9 cellular contexts compared by ENCODE assay signal in genomic region chr9:127975376-127976315, GRCh38. TPM values are rescaled to one million over a fixed set of nuclear protein-coding genes. Genes with fewer than 3 reads are reported as not detected.
DNase-seq lines count a peak whose midpoint lies in the region; ATAC-seq, FAIRE-seq and TF ChIP-seq lines count a peak whose summit lies in the region.
"Had no signal": no experiment of that assay in that cellular context is flagged by ENCODE, and none has a peak within 500 bp of the region (broad histone marks: within the 10 kb centered on the region; RNA-seq: fewer than 3 reads in every experiment).

No MANE protein-coding gene starts in this region.

- no peak overlapping the region for H2AFZ ChIP-seq in OCI-LY1 (ENCODE audit: low read length)

- H3K9me3 ChIP-seq in OCI-LY1 (ENCODE audit: low read length), result no peaks in the 10 kb centered on the region
- no peaks in the 10 kb centered on the region for H3K9me3 ChIP-seq in effector memory CD4-positive, alpha-beta T cell (ENCODE audit: control insufficient read depth, low read length)
- no peaks in the 10 kb centered on the region for H3K9me3 ChIP-seq in ovary

- no peak for FAIRE-seq in HTR-8/SVneo (lab: Jason Lieb, UNC)
- FAIRE-seq: endothelial cell of umbilical vein had no signal

- TF ChIP-seq CTCF in C4-2B (conservative IDR thresholded peaks at IDR 0.05) (no peak), OCI-LY1 (IDR thresholded peaks at IDR 0.05; ENCODE audit: low read length) (no peak), ovary (IDR thresholded peaks at IDR 0.05) (no peak)

- H3K4me1 ChIP-seq in OCI-LY1 (ENCODE audit: insufficient read depth, low read length, severe bottlenecking), result peaks cover 84% of the 10 kb centered on the region
- H3K4me1 ChIP-seq in effector memory CD4-positive, alpha-beta T cell (ENCODE audit: control insufficient read depth, insufficient read depth, low read length, poor library complexity, severe bottlenecking), result peaks cover 74% of the 10 kb centered on the region
- peaks cover 70% of the 10 kb centered on the region for H3K4me1 ChIP-seq in ovary (ENCODE audit: insufficient read depth)

- H3K9me2 ChIP-seq in OCI-LY1 (ENCODE audit: low read depth, low read length), result no peaks in the 10 kb centered on the region

- H3F3A ChIP-seq in OCI-LY1 (ENCODE audit: insufficient read depth, low read length), result no peaks in the 10 kb centered on the region

- peaks cover 66% of the 10 kb centered on the region for H3K79me2 ChIP-seq in OCI-LY1 (ENCODE audit: insufficient read depth, low read length)

- intact Hi-C loops in ovary (cut with DNase I), result loop anchor here in 1 of 4 donors (5.0 kb wide), 1 partner anchor 33 kb away; no protein-coding TSS in a partner anchor

- H3K27ac ChIP-seq in C4-2B, result peak overlapping the region; percentile 85
- peak overlapping the region; percentile 90 for H3K27ac ChIP-seq in OCI-LY1 (ENCODE audit: low read depth, low read length, poor library complexity, severe bottlenecking)
- H3K27ac ChIP-seq in effector memory CD4-positive, alpha-beta T cell (ENCODE audit: insufficient read depth, low read length, poor library complexity, severe bottlenecking), result peak overlapping the region; percentile 90
- H3K27ac ChIP-seq in ovary, result peak overlapping the region in 1 of 2 donors; percentile 6

- 74 to 78% (median 75%) methylated on average over 10 of the region's 10 CpGs for WGBS in ovary, 3 donors

- DNase-seq in effector memory CD4-positive, alpha-beta T cell, result no peak
- DNase-seq in ovary (peak in 1 of 5 donors; percentile 23), HTR-8/SVneo (ENCODE audit: insufficient read length, low spot score) (no peak), DMS79 (lab: John Stamatoyannopoulos, UW) (no peak)

- no peaks in the 10 kb centered on the region for H4K20me1 ChIP-seq in OCI-LY1 (ENCODE audit: insufficient read depth, low read length)

- H3K4me2 ChIP-seq in OCI-LY1 (ENCODE audit: low read length), result peak overlapping the region; percentile 90

- TF ChIP-seq EP300 in ovary (IDR thresholded peaks at IDR 0.05), result no peak

- H3K27me3 ChIP-seq in OCI-LY1 (ENCODE audit: insufficient read depth, low read length) (no peaks in the 10 kb centered on the region), ovary (no peaks in the 10 kb centered on the region)
- H3K27me3 ChIP-seq in effector memory CD4-positive, alpha-beta T cell (replicated peaks; ENCODE audit: control insufficient read depth, insufficient read depth, low read length, poor library complexity, severe bottlenecking), result no peaks in the 10 kb centered on the region

- H3K36me3 ChIP-seq in OCI-LY1 (ENCODE audit: insufficient read depth, low read length) (peaks cover 27% of the 10 kb centered on the region), ovary (no peaks in the 10 kb centered on the region)
- H3K36me3 ChIP-seq in effector memory CD4-positive, alpha-beta T cell (ENCODE audit: control insufficient read depth, insufficient read depth, low read length), result peaks cover 3% of the 10 kb centered on the region

- H3K4me3 ChIP-seq in OCI-LY1 (ENCODE audit: low read depth, low read length, poor library complexity, severe bottlenecking) (peak overlapping the region; percentile 83), ovary (peak overlapping the region; percentile 16)
- H3K4me3 ChIP-seq in effector memory CD4-positive, alpha-beta T cell (ENCODE audit: insufficient read depth, low read depth, low read length, poor library complexity, severe bottlenecking), result peak overlapping the region; percentile 87

- TF ChIP-seq POLR2A in ovary (IDR thresholded peaks at IDR 0.05), result no peak

- H3K9ac ChIP-seq in OCI-LY1 (ENCODE audit: low read length), result peak overlapping the region; percentile 91; the same call in 1 of the 2 replicates

- ATAC-seq in GM21723 (IDR thresholded peaks at IDR 0.05; ENCODE audit: unreplicated experiment) (no peak), GM19351 (IDR thresholded peaks at IDR 0.05; ENCODE audit: unreplicated experiment) (no peak)

RNA-seq across cellular contexts. Expression of gene EEIG1, which starts 5.1 kb away (rescaled TPM):
- 100 to 1,000 TPM in 2 of 7 donors, 10 to 100 TPM in 4, 1 to 10 TPM in 1; 8.6 to 104 (median 76.0) TPM for total RNA-seq in ovary
- polyA plus RNA-seq in ovary, result 10 to 100 TPM; 17.9 to 20.8 TPM

RNA-seq across cellular contexts. Expression of gene DPM2, which starts 38.0 kb away (rescaled TPM):
- total RNA-seq in ovary, result 10 to 100 TPM; 10.6 to 37.1 (median 27.8) TPM
- polyA plus RNA-seq in ovary, result 10 to 100 TPM; 22.7 to 27.2 TPM

RNA-seq across cellular contexts. Expression of gene PIP5KL1, which starts 45.1 kb away (rescaled TPM):
- total RNA-seq in ovary, result 1 to 10 TPM in 6 of 7 donors, under 1 TPM in 1; 0.48 to 4.0 (median 2.0) TPM
- polyA plus RNA-seq in ovary, result under 1 TPM; 0.10 to 0.35 TPM

RNA-seq across cellular contexts. Expression of gene ST6GALNAC4, which starts 58.8 kb away (rescaled TPM):
- 10 to 100 TPM; 29.5 to 58.4 (median 46.4) TPM for total RNA-seq in ovary
- 10 to 100 TPM in 1 of 2 donors, 1 to 10 TPM in 1; 2.2 to 34.0 TPM for polyA plus RNA-seq in ovary

Comparison
In these comparisons a context has a peak if more than half of its experiments do, and no peak if none do; other contexts are left out.
1. H3K4me3 ChIP-seq: peak in every context shown above with its lines; median percentile 87 in effector memory CD4-positive, alpha-beta T cell; 83 in OCI-LY1; 16 in ovary.